In genomic region chr3:5016218-5017161, GRCh38 we compare ENCODE assay signal across 8 cellular contexts. TPM values are rescaled to one million over a fixed set of nuclear protein-coding genes. Genes with fewer than 3 reads are reported as not detected.
A peak's percentile ranks its signal among the peaks of the same experiment; 100 is the strongest.
DNase-seq lines count a peak whose midpoint lies in the region; ATAC-seq and TF ChIP-seq lines count a peak whose summit lies in the region.

No MANE protein-coding gene starts in this region.

- H3K9ac ChIP-seq in colonic mucosa (ENCODE audit: low read depth in 2 of 2, low read length in 2 of 2), result peak overlapping the region; percentile 30 to 62

- DNase-seq in A172 (ENCODE audit: low spot score) (peak; percentile 96), RKO (ENCODE audit: low spot score) (peak; percentile 87), colonic mucosa (peak; percentile 86), natural killer cell (peak; percentile 47), D341Med (ENCODE audit: low spot score) (no peak), NCI-H1436 treated with DMSO at 0.1 percent for 48 hours (lab: John Stamatoyannopoulos, UW) (no peak)

- intact Hi-C loops in colonic mucosa (cut with DNase I), result no loop called here
- intact Hi-C loops in natural killer cell (cut with micrococcal nuclease), result loop anchor here (2.0 kb wide), 1 partner anchor 14 kb away; no protein-coding TSS in a partner anchor

- no peaks in the 10 kb centered on the region for H3K27me3 ChIP-seq in colonic mucosa

- peak overlapping the region; percentile 88 for H3K27ac ChIP-seq in colonic mucosa

- H3K4me3 Mint-ChIP-seq in natural killer cell, result peak overlapping the region; percentile 25

- no peaks in the 10 kb centered on the region for H3K9me3 ChIP-seq in colonic mucosa

- peak overlapping the region; percentile 71 to 79 for H3K27ac Mint-ChIP-seq in natural killer cell

- no peak overlapping the region for H3K4me3 ChIP-seq in colonic mucosa

- H3K4me1 Mint-ChIP-seq in natural killer cell, result peaks cover 52 to 61% of the 10 kb centered on the region in 2 donors

- ATAC-seq in GM18870 (IDR thresholded peaks at IDR 0.05; ENCODE audit: unreplicated experiment) (peak; percentile 60), HG03066 (IDR thresholded peaks at IDR 0.05; ENCODE audit: low read depth, unreplicated experiment) (peak; percentile 45), natural killer cell (peak; percentile 68 to 83 (median 81))

- H3K4me1 ChIP-seq in colonic mucosa, result peaks cover 14% of the 10 kb centered on the region

- peaks cover 0 to 2% of the 10 kb centered on the region in 2 donors for H3K27me3 Mint-ChIP-seq in natural killer cell (ENCODE audit: low read depth in 2 of 2)

- no peaks in the 10 kb centered on the region for H3K9me3 Mint-ChIP-seq in natural killer cell

- H3K36me3 Mint-ChIP-seq in natural killer cell, result no peaks in the 10 kb centered on the region

- TF ChIP-seq CTCF in colonic mucosa (IDR thresholded peaks at IDR 0.05) (no peak), natural killer cell (IDR thresholded peaks at IDR 0.05) (no peak)

- no peaks in the 10 kb centered on the region for H3K36me3 ChIP-seq in colonic mucosa

RNA-seq across cellular contexts. Expression of gene BHLHE40, which starts 37.3 kb away (rescaled TPM):
- 91.4 and 96.0 TPM in 2 replicates for total RNA-seq in A172 (2014; rRNA removed; shearing (Covaris generic))
- total RNA-seq in colonic mucosa, result 10 to 100 TPM; 25.2 to 66.0 TPM
- 100 to 1,000 TPM; 512 to 725 (median 719) TPM for total RNA-seq in natural killer cell

Comparison
In these comparisons a context has a peak if more than half of its experiments do, and no peak if none do; other contexts are left out.
1. DNase-seq: peak in A172 (single experiment), RKO (single experiment), colonic mucosa (single experiment) and natural killer cell (single experiment); none in D341Med (single experiment) and NCI-H1436 treated with DMSO at 0.1 percent for 48 hours (single experiment).
2. Peak in every context shown above with its lines, with median percentiles within 50 percentile points of each other: ATAC-seq.